Comparison of ENCODE assay signal across 19 cellular contexts in genomic region chr4:173269280-173269679, GRCh38.
DNase-seq lines count a peak whose midpoint lies in the region; ATAC-seq, FAIRE-seq and TF ChIP-seq lines count a peak whose summit lies in the region.
"Had no signal": no experiment of that assay in that cellular context is flagged by ENCODE, and none has a peak within 500 bp of the region (broad histone marks: within the 10 kb centered on the region; RNA-seq: fewer than 3 reads in every experiment).

No MANE protein-coding gene starts in this region.

- CTCF ChIA-PET in K562 (lab: Yijun Ruan, JAX; ENCODE audit: low intra/inter-chr PET ratio), result no interaction called here

- no peak overlapping the region for H3K9ac ChIP-seq in K562 (ENCODE audit: insufficient read depth in 1 of 2, low read depth in 2 of 2, low read length in 2 of 2)

- TF ChIP-seq EP300 in K562 (IDR thresholded peaks at IDR 0.05; ENCODE audit: low read length), result no peak

- H3K79me2 ChIP-seq in K562 (ENCODE audit: control insufficient read depth, insufficient read depth, low read length), result peaks cover 52% of the 10 kb centered on the region

- peak; percentile 22 for DNase-seq in NCI-H2171 treated with DMSO at 0.1 percent for 48 hours (lab: John Stamatoyannopoulos, UW)
- DNase-seq in NCI-H2171 (lab: John Stamatoyannopoulos, UW), result no peak
- peak; percentile 73 for DNase-seq in G401 (ENCODE audit: low spot score)
- peak; percentile 28 for DNase-seq in NCI-H345 (lab: John Stamatoyannopoulos, UW)
- DNase-seq in K562 (ENCODE audit: extremely low read depth in 1 of 4, low spot score in 3 of 4), result peak in 1 of 4 experiments; percentile 22
- DNase-seq in dedifferentiated amniotic fluid mesenchymal stem cell (ENCODE audit: extremely low spot score), result no peak
- DNase-seq: DMS79; H7; MG63; NCI-H146; NCI-H2029; NCI-H524; NK-92 treated with Interleukin-12 subunit alpha and Interleukin-12 subunit beta, amount 100 ng/mL, for 24 hours; SIG-M5; T-helper 1 cell; T-helper 9 cell had no signal

- POLR2A ChIA-PET in K562 (lab: Yijun Ruan, JAX), result interaction anchor here (0.6 to 2.7 kb wide), 2 partner anchors 13 to 64 kb away, joined by 3 to 9 read pairs; no protein-coding TSS in a partner anchor

- no peak overlapping the region for H2AFZ ChIP-seq in K562 (ENCODE audit: low read depth, low read length)

- in situ Hi-C loops in G401 (cut with HindIII; ENCODE audit: low sequenced_read_pairs), result no loop called here
- in situ Hi-C loops in K562 (cut with MboI), result no loop called here

- no peaks in the 10 kb centered on the region for H3K9me1 ChIP-seq in K562 (ENCODE audit: control insufficient read depth, insufficient read depth, low read length)

- no peak overlapping the region for H3K4me2 ChIP-seq in K562 (ENCODE audit: insufficient read depth, low read length)

- no peaks in the 10 kb centered on the region for H3K36me3 ChIP-seq in K562 (ENCODE audit: control insufficient read depth, insufficient read depth, low read length)
- H3K36me3 ChIP-seq: MG63 had no signal

- intact Hi-C loops in K562 (cut with micrococcal nuclease), result no loop called here

- ATAC-seq in K562, result no peak
- no peak for ATAC-seq in GM19035 (IDR thresholded peaks at IDR 0.05; ENCODE audit: unreplicated experiment)

- no peaks in the 10 kb centered on the region for H4K20me1 ChIP-seq in K562 (replicated peaks; ENCODE audit: control insufficient read depth, insufficient read depth, low read length)

- no peak for FAIRE-seq in K562 (lab: Jason Lieb, UNC)
- FAIRE-seq: A204.1, D721Med had no signal

- no peak overlapping the region for H3K27ac ChIP-seq in K562 (ENCODE audit: extremely low read depth, low read depth, low read length)

- no peak overlapping the region for H3K4me3 ChIP-seq in K562
- H3K4me3 ChIP-seq: MG63 had no signal

- no peaks in the 10 kb centered on the region for H3K9me3 ChIP-seq in K562 (replicated peaks; ENCODE audit: control insufficient read depth, insufficient read depth, low read depth, low read length)
- H3K9me3 ChIP-seq: MG63 had no signal

- no TSS peak for BruUV-seq in K562 (replicated peaks; lab: Mats Ljungman, UMichigan)

- no peak for TF ChIP-seq CTCF in K562 (IDR thresholded peaks at IDR 0.05 in 2 of 3, conservative IDR thresholded peaks at IDR 0.05 in 1 of 3; ENCODE audit: insufficient read depth in 2 of 3, low read depth in 1 of 3, low read length in 3 of 3)

- TF ChIP-seq POLR2A in K562 (conservative IDR thresholded peaks at IDR 0.05), result no peak

- 73% methylated on average over 3 of the region's 3 CpGs for WGBS in K562 (ENCODE audit: insufficient coverage, low coverage, missing lambda C conversion rate)

- peaks cover 5 to 13% of the 10 kb centered on the region in 2 experiments; a peak in 4 of 5 replicates for H3K4me1 ChIP-seq in K562 (replicated peaks in 1 of 2; ENCODE audit: control insufficient read depth in 2 of 2, insufficient read depth in 2 of 2, low read length in 2 of 2)

- no peak for TF ChIP-seq RAD21 in K562 (CRISPR knock-in tag; conservative IDR thresholded peaks at IDR 0.05 in 1 of 2, IDR thresholded peaks at IDR 0.05 in 1 of 2)

- no peaks in the 10 kb centered on the region for H3K27me3 ChIP-seq in K562 (ENCODE audit: control insufficient read depth in 2 of 2, insufficient read depth in 2 of 2, low read length in 2 of 2)
- H3K27me3 ChIP-seq: MG63 had no signal

TF ChIP-seq in K562, 482 proteins besides CTCF, POLR2A, EP300 and RAD21:
- TF ChIP-seq, protein P1, sequence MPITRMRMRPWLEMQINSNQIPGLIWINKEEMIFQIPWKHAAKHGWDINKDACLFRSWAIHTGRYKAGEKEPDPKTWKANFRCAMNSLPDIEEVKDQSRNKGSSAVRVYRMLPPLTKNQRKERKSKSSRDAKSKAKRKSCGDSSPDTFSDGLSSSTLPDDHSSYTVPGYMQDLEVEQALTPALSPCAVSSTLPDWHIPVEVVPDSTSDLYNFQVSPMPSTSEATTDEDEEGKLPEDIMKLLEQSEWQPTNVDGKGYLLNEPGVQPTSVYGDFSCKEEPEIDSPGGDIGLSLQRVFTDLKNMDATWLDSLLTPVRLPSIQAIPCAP (CRISPR knock-in tag; IDR thresholded peaks at IDR 0.05; ENCODE audit: borderline replicate concordance), result no peak
- TF ChIP-seq NFIC (IDR thresholded peaks at IDR 0.05) (peak; percentile 59), KDM5B (IDR thresholded peaks at IDR 0.05; ENCODE audit: insufficient replicate concordance, low read depth, low read length) (no peak)

Comparison
In these comparisons a context has a peak if more than half of its experiments do, and no peak if none do; other contexts are left out.
1. DNase-seq: peak in NCI-H2171 treated with DMSO at 0.1 percent for 48 hours (single experiment), G401 (single experiment) and NCI-H345 (single experiment); none in NCI-H2171 (single experiment) and dedifferentiated amniotic fluid mesenchymal stem cell (single experiment).